21 cellular contexts compared by ENCODE assay signal in genomic region chr16:87965417-87965816, GRCh38. TPM values are rescaled to one million over a fixed set of nuclear protein-coding genes. Genes with fewer than 3 reads are reported as not detected.
DNase-seq lines count a peak whose midpoint lies in the region; ATAC-seq and TF ChIP-seq lines count a peak whose summit lies in the region.
"Had no signal": no experiment of that assay in that cellular context is flagged by ENCODE, and none has a peak within 500 bp of the region (broad histone marks: within the 10 kb centered on the region; RNA-seq: fewer than 3 reads in every experiment).

No MANE protein-coding gene starts in this region.

- no peaks in the 10 kb centered on the region for H3K9me3 Mint-ChIP-seq in activated T-cell treated with anti-CD3 and anti-CD28 coated beads, Interleukin-2, amount 50 U/mL, for 72 hours
- peaks cover 4% of the 10 kb centered on the region for H3K9me3 Mint-ChIP-seq in activated T-helper 2 cell treated with anti-CD3 and anti-CD28 coated beads, Interferon-gamma antibody, Interleukin-2, Interleukin-4, amounts not matched to agents 10 μg/mL and 5 μg/mL and 100 μg/mL, durations not matched to agents 14 hours and 24 hours and 36 hours
- no peaks in the 10 kb centered on the region for H3K9me3 Mint-ChIP-seq in naive B cell

- peaks cover 0 to 3% of the 10 kb centered on the region in 2 donors for H3K36me3 Mint-ChIP-seq in activated T-cell treated with anti-CD3 and anti-CD28 coated beads, Interleukin-2, amount 50 U/mL, for 72 hours (ENCODE audit: insufficient read depth in 2 of 2)
- peaks cover 53% of the 10 kb centered on the region for H3K36me3 Mint-ChIP-seq in activated T-helper 2 cell treated with anti-CD3 and anti-CD28 coated beads, Interferon-gamma antibody, Interleukin-2, Interleukin-4, amounts not matched to agents 10 μg/mL and 5 μg/mL and 100 μg/mL, durations not matched to agents 14 hours and 24 hours and 36 hours (ENCODE audit: low read depth)
- peaks cover 0 to 5% of the 10 kb centered on the region in 2 donors for H3K36me3 Mint-ChIP-seq in naive B cell

- no peaks in the 10 kb centered on the region for H3K27me3 Mint-ChIP-seq in activated T-cell treated with anti-CD3 and anti-CD28 coated beads, Interleukin-2, amount 50 U/mL, for 72 hours (ENCODE audit: low read depth)
- no peaks in the 10 kb centered on the region for H3K27me3 Mint-ChIP-seq in activated T-helper 2 cell treated with anti-CD3 and anti-CD28 coated beads, Interferon-gamma antibody, Interleukin-2, Interleukin-4, amounts not matched to agents 10 μg/mL and 5 μg/mL and 100 μg/mL, durations not matched to agents 14 hours and 24 hours and 36 hours (ENCODE audit: low read depth)
- no peaks in the 10 kb centered on the region for H3K27me3 Mint-ChIP-seq in naive B cell
- H3K27me3 Mint-ChIP-seq: activated CD4-positive, alpha-beta T cell treated with anti-CD3 and anti-CD28 coated beads, Interleukin-2, amount 10 ng/mL, durations not matched to agents 7 days and 5 days had no signal

- no peak overlapping the region for H3K4me3 Mint-ChIP-seq in activated T-cell treated with anti-CD3 and anti-CD28 coated beads, Interleukin-2, amount 50 U/mL, for 72 hours
- H3K4me3 Mint-ChIP-seq in activated T-helper 2 cell treated with anti-CD3 and anti-CD28 coated beads, Interferon-gamma antibody, Interleukin-2, Interleukin-4, amounts not matched to agents 10 μg/mL and 5 μg/mL and 100 μg/mL, durations not matched to agents 14 hours and 24 hours and 36 hours (ENCODE audit: low read depth), result no peak overlapping the region
- peak overlapping the region in 1 of 8 donors; percentile 33 for H3K4me3 Mint-ChIP-seq in naive B cell
- H3K4me3 Mint-ChIP-seq: activated CD4-positive, alpha-beta T cell treated with anti-CD3 and anti-CD28 coated beads, Interleukin-2, amount 10 ng/mL, durations not matched to agents 7 days and 5 days had no signal

- WGBS in tibial nerve, 2 donors, result 70 to 79% methylated on average over 11 of the region's 11 CpGs

- H3K9me3 ChIP-seq in tibial nerve, result no peaks in the 10 kb centered on the region

- ATAC-seq in activated T-cell treated with anti-CD3 and anti-CD28 coated beads, Interleukin-2, amount 50 U/mL, for 72 hours (replicated peaks in 1 of 2), result no peak
- ATAC-seq in naive B cell (ENCODE audit: low read depth in 2 of 2) (no peak), GM21576 (IDR thresholded peaks at IDR 0.05; ENCODE audit: unreplicated experiment) (no peak), GM21825 (IDR thresholded peaks at IDR 0.05; ENCODE audit: unreplicated experiment) (no peak)

- TF ChIP-seq POLR2A in tibial nerve (IDR thresholded peaks at IDR 0.05), result no peak

- no peak for TF ChIP-seq EP300 in tibial nerve (IDR thresholded peaks at IDR 0.05)

- DNase-seq in activated T-cell treated with anti-CD3 and anti-CD28 coated beads, Interleukin-2, amount 50 U/mL, for 72 hours, result no peak
- no peak for DNase-seq in activated T-cell treated with anti-CD3 and anti-CD28 coated beads, Interleukin-2, amount 50 U/mL, for 1 hour
- no peak for DNase-seq in activated T-helper 2 cell treated with anti-CD3 and anti-CD28 coated beads, Interferon-gamma antibody, Interleukin-2, Interleukin-4, amounts not matched to agents 10 μg/mL and 5 μg/mL and 100 μg/mL, durations not matched to agents 14 hours and 24 hours and 36 hours (ENCODE audit: low spot score)
- DNase-seq in naive B cell (no peak), tibial nerve (ENCODE audit: low spot score in 2 of 2) (no peak), NCI-H1417 (lab: John Stamatoyannopoulos, UW) (no peak)
- DNase-seq: activated CD4-positive, alpha-beta T cell treated with anti-CD3 and anti-CD28 coated beads, Interleukin-2, amount 10 ng/mL, durations not matched to agents 7 days and 5 days; EL; NCI-H1105 treated with DMSO at 0.1 percent for 48 hours; NCI-H2227 treated with DMSO at 0.1 percent for 48 hours; NK-92 treated with Interleukin-12 subunit alpha and Interleukin-12 subunit beta, amount 100 ng/mL, for 24 hours; stimulated activated CD4-positive, alpha-beta T cell treated with anti-CD3 and anti-CD28 coated beads, Interleukin-4, amount 100 ng/mL, for 4 hours had no signal

- peak overlapping the region; percentile 21 to 87 (median 62) for H3K27ac ChIP-seq in tibial nerve
- H3K27ac ChIP-seq: HL-60, KMS-11 had no signal

- TF ChIP-seq CTCF in tibial nerve (IDR thresholded peaks at IDR 0.05), result no peak

- no peak overlapping the region for H3K4me3 ChIP-seq in tibial nerve

- no peaks in the 10 kb centered on the region for H3K36me3 ChIP-seq in tibial nerve

- peak overlapping the region; percentile 77 for H3K27ac Mint-ChIP-seq in activated T-cell treated with anti-CD3 and anti-CD28 coated beads, Interleukin-2, amount 50 U/mL, for 72 hours
- H3K27ac Mint-ChIP-seq in activated T-helper 2 cell treated with anti-CD3 and anti-CD28 coated beads, Interferon-gamma antibody, Interleukin-2, Interleukin-4, amounts not matched to agents 10 μg/mL and 5 μg/mL and 100 μg/mL, durations not matched to agents 14 hours and 24 hours and 36 hours, result peak overlapping the region; percentile 62
- H3K27ac Mint-ChIP-seq in naive B cell, result peak overlapping the region in 4 of 6 donors; percentile 13 to 86 (median 84)

- H3K27me3 ChIP-seq in tibial nerve, result no peaks in the 10 kb centered on the region

- intact Hi-C loops in activated T-helper 2 cell treated with anti-CD3 and anti-CD28 coated beads, Interferon-gamma antibody, Interleukin-2, Interleukin-4, amounts not matched to agents 10 μg/mL and 5 μg/mL and 100 μg/mL, durations not matched to agents 14 hours and 24 hours and 36 hours (cut with micrococcal nuclease), result no loop called here

- peaks cover 79% of the 10 kb centered on the region for H3K4me1 Mint-ChIP-seq in activated T-cell treated with anti-CD3 and anti-CD28 coated beads, Interleukin-2, amount 50 U/mL, for 72 hours (ENCODE audit: low read depth)
- H3K4me1 Mint-ChIP-seq in activated T-helper 2 cell treated with anti-CD3 and anti-CD28 coated beads, Interferon-gamma antibody, Interleukin-2, Interleukin-4, amounts not matched to agents 10 μg/mL and 5 μg/mL and 100 μg/mL, durations not matched to agents 14 hours and 24 hours and 36 hours (ENCODE audit: low read depth), result peaks cover 41% of the 10 kb centered on the region
- H3K4me1 Mint-ChIP-seq in naive B cell, result peaks cover 66 to 82% (median 80%) of the 10 kb centered on the region in 3 donors

- H3K4me1 ChIP-seq in tibial nerve, result peaks cover 0 to 50% (median 18%) of the 10 kb centered on the region in 4 donors

RNA-seq across cellular contexts. Expression of gene BANP, which starts 14.2 kb away (rescaled TPM):
- 10 to 100 TPM; 35.8 to 39.8 TPM for total RNA-seq in activated T-cell treated with anti-CD3 and anti-CD28 coated beads, Interleukin-2, amount 50 U/mL, for 72 hours
- total RNA-seq in activated T-helper 2 cell treated with anti-CD3 and anti-CD28 coated beads, Interferon-gamma antibody, Interleukin-2, Interleukin-4, amounts not matched to agents 10 μg/mL and 5 μg/mL and 100 μg/mL, durations not matched to agents 14 hours and 24 hours and 36 hours, result 39.7 and 40.8 TPM in 2 replicates
- polyA plus RNA-seq in naive B cell (ENCODE audit: low read depth in 6 of 6), result 10 to 100 TPM; 24.3 to 40.1 (median 28.5) TPM
- 10 to 100 TPM; 21.9 to 27.3 (median 24.6) TPM for total RNA-seq in tibial nerve

RNA-seq across cellular contexts. Expression of gene CA5A, which starts 29.1 kb away (rescaled TPM):
- under 1 TPM in 1 of 2 donors, not detected in 1; 0.22 TPM for total RNA-seq in activated T-cell treated with anti-CD3 and anti-CD28 coated beads, Interleukin-2, amount 50 U/mL, for 72 hours
- total RNA-seq in activated T-helper 2 cell treated with anti-CD3 and anti-CD28 coated beads, Interferon-gamma antibody, Interleukin-2, Interleukin-4, amounts not matched to agents 10 μg/mL and 5 μg/mL and 100 μg/mL, durations not matched to agents 14 hours and 24 hours and 36 hours, result not detected in 2 replicates
- not detected for polyA plus RNA-seq in naive B cell (ENCODE audit: low read depth in 6 of 6)
- not detected for total RNA-seq in tibial nerve
- total RNA-seq: A673; activated CD4-positive, alpha-beta T cell treated with anti-CD3 and anti-CD28 coated beads, Interleukin-2, amount 10 ng/mL, durations not matched to agents 7 days and 5 days; lower leg skin; Right ventricle myocardium inferior; T-helper 2 cell treated with Interferon-gamma antibody and Interleukin-4, amounts not matched to agents 100 ng/mL and 5 ng/mL, for 36 hours had no signal
- polyA plus RNA-seq: neural cell had no signal
